In the genomic region with DNA sequence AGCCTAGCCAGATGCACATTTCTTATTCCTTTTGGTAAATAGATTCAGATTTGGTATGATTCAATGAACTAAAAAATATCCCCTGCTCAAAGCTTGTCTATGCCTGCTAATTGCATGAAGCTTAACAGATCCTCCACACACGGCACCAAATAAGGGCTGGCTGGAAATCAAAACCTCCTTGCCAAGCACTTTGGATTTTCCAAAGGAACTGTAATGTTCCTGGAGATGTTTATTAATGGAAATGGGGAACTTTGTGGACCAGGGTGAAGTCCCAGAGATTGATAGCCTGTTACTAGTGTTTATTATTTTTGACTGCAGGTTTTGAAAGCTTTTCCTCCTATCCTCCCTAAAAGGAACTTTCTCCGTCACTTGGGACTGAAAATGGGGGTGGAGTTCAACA, we compare ENCODE assay signal across 24 cellular contexts.
DNase-seq lines count a peak whose midpoint lies in the region; FAIRE-seq and TF ChIP-seq lines count a peak whose summit lies in the region.
"Had no signal": no experiment of that assay in that cellular context is flagged by ENCODE, and none has a peak within 500 bp of the region (broad histone marks: within the 10 kb centered on the region; RNA-seq: fewer than 3 reads in every experiment).

No MANE protein-coding gene starts in this region.

- H3K4me3 ChIP-seq in endothelial cell of umbilical vein (replicated peaks in 1 of 3; ENCODE audit: insufficient read depth in 1 of 3, low read depth in 1 of 3, low read length in 3 of 3) (no peak overlapping the region), smooth muscle cell (no peak overlapping the region)
- H3K4me3 ChIP-seq: cardiac muscle cell, PC-9 had no signal

- dilution Hi-C loops in endothelial cell of umbilical vein (cut with MboI; ENCODE audit: extremely low pct_ligation_motif_present, low sequenced_read_pairs): no loop called here

- H3K27me3 ChIP-seq in endothelial cell of umbilical vein (ENCODE audit: control insufficient read depth in 2 of 2, insufficient read depth in 2 of 2, low read length in 2 of 2): no peaks in the 10 kb centered on the region
- H3K27me3 ChIP-seq in smooth muscle cell (ENCODE audit: low read depth): no peaks in the 10 kb centered on the region
- H3K27me3 ChIP-seq: BE2C, cardiac muscle cell had no signal

- intact Hi-C loops in endothelial cell of umbilical vein (cut with micrococcal nuclease): no loop called here

- no TSS peak for BruUV-seq in endothelial cell of umbilical vein (replicated peaks; lab: Mats Ljungman, UMichigan)

- H3K79me2 ChIP-seq in endothelial cell of umbilical vein (ENCODE audit: control insufficient read depth, insufficient read depth, low read length): no peaks in the 10 kb centered on the region
- no peaks in the 10 kb centered on the region for H3K79me2 ChIP-seq in smooth muscle cell (ENCODE audit: low read depth)

- H3K36me3 ChIP-seq in endothelial cell of umbilical vein (ENCODE audit: control insufficient read depth in 2 of 2, extremely low read depth in 1 of 2, insufficient read depth in 2 of 2, low read length in 2 of 2) (no peaks in the 10 kb centered on the region), smooth muscle cell (ENCODE audit: low read depth) (no peaks in the 10 kb centered on the region)
- H3K36me3 ChIP-seq: BE2C, cardiac muscle cell had no signal

- WGBS in smooth muscle cell (ENCODE audit: low lambda C conversion rate): 65% methylated on average over 2 of the region's 2 CpGs

- no peak for FAIRE-seq in endothelial cell of umbilical vein (lab: Jason Lieb, UNC)
- FAIRE-seq: endometrium, small intestine had no signal

- no peaks in the 10 kb centered on the region for H3F3A ChIP-seq in smooth muscle cell (ENCODE audit: low read depth)

- H3K4me1 ChIP-seq in endothelial cell of umbilical vein (ENCODE audit: control insufficient read depth, extremely low read depth, insufficient read depth, low read length) (no peaks in the 10 kb centered on the region), smooth muscle cell (ENCODE audit: low read depth) (no peaks in the 10 kb centered on the region)
- H3K4me1 ChIP-seq: BE2C had no signal

- TF ChIP-seq CTCF in endothelial cell of umbilical vein (IDR thresholded peaks at IDR 0.05; ENCODE audit: extremely low read depth in 1 of 2, insufficient read depth in 1 of 2, low read depth in 1 of 2, low read length in 2 of 2): no peak
- no peak for TF ChIP-seq CTCF in smooth muscle cell (IDR thresholded peaks at IDR 0.05; ENCODE audit: borderline replicate concordance, insufficient read depth, poor library complexity, severe bottlenecking)

- H3K27ac ChIP-seq in endothelial cell of umbilical vein (ENCODE audit: insufficient read depth, low read depth, low read length) (no peak overlapping the region), smooth muscle cell (ENCODE audit: low read depth) (no peak overlapping the region)
- H3K27ac ChIP-seq: cardiac muscle cell, PC-9 had no signal

- no peak overlapping the region for H3K4me2 ChIP-seq in endothelial cell of umbilical vein (ENCODE audit: insufficient read depth, low read length)
- H3K4me2 ChIP-seq in smooth muscle cell: no peak overlapping the region
- H3K4me2 ChIP-seq: PC-9 had no signal

- TF ChIP-seq POLR2A in endothelial cell of umbilical vein (IDR thresholded peaks at IDR 0.05; ENCODE audit: low read depth, low read length): no peak

- CTCF ChIA-PET in endothelial cell of umbilical vein (lab: Charles Lee): interaction anchor here (1.8 kb wide), 1 partner anchor 13 kb away, joined by 5 read pairs; no protein-coding TSS in a partner anchor

- no peaks in the 10 kb centered on the region for H3K9me1 ChIP-seq in endothelial cell of umbilical vein (replicated peaks; ENCODE audit: control insufficient read depth, extremely low read depth, insufficient read depth, low read length)

- DNase-seq in Ammon's horn (ENCODE audit: low spot score) (peak; percentile 25), endothelial cell of umbilical vein (ENCODE audit: low read depth, low spot score) (peak; percentile 48), inferior parietal cortex (ENCODE audit: extremely low spot score) (peak; percentile 17), smooth muscle cell (lab: John Stamatoyannopoulos, UW; ENCODE audit: unreplicated experiment) (no peak), COLO829 (ENCODE audit: low spot score) (no peak), pons (ENCODE audit: low spot score) (no peak), SW 1271 (lab: John Stamatoyannopoulos, UW) (no peak), OCI-M2 (lab: John Stamatoyannopoulos, UW; ENCODE audit: unreplicated experiment) (no peak)
- DNase-seq: activated CD4-positive, alpha-beta T cell treated with anti-CD3 and anti-CD28 coated beads, Interleukin-2, amount 50 U/mL, for 48 hours; activated CD8-positive, alpha-beta memory T cell treated with anti-CD3 and anti-CD28 coated beads, Interleukin-2, amount 50 U/mL, for 4 hours; activated naive CD4-positive, alpha-beta T cell treated with anti-CD3 and anti-CD28 coated beads, Interleukin-2, amount 50 U/mL, for 16 hours; amygdala; BE2C; GDM1; immature natural killer cell; NCI-H1092; NCI-H1930; NCI-H226; PC-9; SIG-M5; small intestine; T-cell had no signal

- POLR2A ChIA-PET in endothelial cell of umbilical vein (lab: Charles Lee): no interaction called here

- H3K9ac ChIP-seq in endothelial cell of umbilical vein (replicated peaks; ENCODE audit: extremely low read depth, insufficient read depth, low read length): no peak overlapping the region
- no peak overlapping the region for H3K9ac ChIP-seq in smooth muscle cell (ENCODE audit: low read depth)

- H2AFZ ChIP-seq in endothelial cell of umbilical vein (ENCODE audit: low read depth, low read length) (no peak overlapping the region), smooth muscle cell (ENCODE audit: low read depth) (peak overlapping the region; percentile 16)
- H2AFZ ChIP-seq: PC-9 had no signal

- H4K20me1 ChIP-seq in endothelial cell of umbilical vein (replicated peaks; ENCODE audit: control insufficient read depth, extremely low read depth, insufficient read depth, low read length): no peaks in the 10 kb centered on the region
- H4K20me1 ChIP-seq in smooth muscle cell (ENCODE audit: low read depth): no peaks in the 10 kb centered on the region

- H3K9me3 ChIP-seq in endothelial cell of umbilical vein (replicated peaks; ENCODE audit: control insufficient read depth, insufficient read depth, low read length) (no peaks in the 10 kb centered on the region), smooth muscle cell (replicated peaks; ENCODE audit: low read depth) (no peaks in the 10 kb centered on the region)
- H3K9me3 ChIP-seq: BE2C had no signal

TF ChIP-seq in endothelial cell of umbilical vein, 7 proteins besides CTCF, POLR2A, EP300 and RAD21:
- TF ChIP-seq GATA2 (IDR thresholded peaks at IDR 0.05; ENCODE audit: insufficient read depth, insufficient read length, low read depth, low read length) (no peak), JUN (IDR thresholded peaks at IDR 0.05; ENCODE audit: borderline replicate concordance, insufficient read depth, insufficient read length, low read depth) (no peak), FOS (IDR thresholded peaks at IDR 0.05; ENCODE audit: borderline replicate concordance, insufficient read depth, low read length) (no peak), POLR2AphosphoS5 (IDR thresholded peaks at IDR 0.05; ENCODE audit: insufficient read depth, low read depth, low read length) (no peak), EZH2 (IDR thresholded peaks at IDR 0.05; ENCODE audit: borderline replicate concordance, low read depth, low read length, severe bottlenecking) (no peak), MYC (IDR thresholded peaks at IDR 0.05; ENCODE audit: low read depth, low read length) (no peak)
- TF ChIP-seq, protein P1, sequence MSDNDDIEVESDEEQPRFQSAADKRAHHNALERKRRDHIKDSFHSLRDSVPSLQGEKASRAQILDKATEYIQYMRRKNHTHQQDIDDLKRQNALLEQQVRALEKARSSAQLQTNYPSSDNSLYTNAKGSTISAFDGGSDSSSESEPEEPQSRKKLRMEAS (IDR thresholded peaks at IDR 0.05; ENCODE audit: insufficient read depth, insufficient read length): no peak

Comparison
In these comparisons a context has a peak if more than half of its experiments do, and no peak if none do; other contexts are left out.
1. DNase-seq: peak in Ammon's horn (single experiment), endothelial cell of umbilical vein (single experiment) and inferior parietal cortex (single experiment); none in smooth muscle cell (single experiment), COLO829 (single experiment), pons (single experiment), SW 1271 (0 of 2) and OCI-M2 (single experiment).